In the genomic region with DNA sequence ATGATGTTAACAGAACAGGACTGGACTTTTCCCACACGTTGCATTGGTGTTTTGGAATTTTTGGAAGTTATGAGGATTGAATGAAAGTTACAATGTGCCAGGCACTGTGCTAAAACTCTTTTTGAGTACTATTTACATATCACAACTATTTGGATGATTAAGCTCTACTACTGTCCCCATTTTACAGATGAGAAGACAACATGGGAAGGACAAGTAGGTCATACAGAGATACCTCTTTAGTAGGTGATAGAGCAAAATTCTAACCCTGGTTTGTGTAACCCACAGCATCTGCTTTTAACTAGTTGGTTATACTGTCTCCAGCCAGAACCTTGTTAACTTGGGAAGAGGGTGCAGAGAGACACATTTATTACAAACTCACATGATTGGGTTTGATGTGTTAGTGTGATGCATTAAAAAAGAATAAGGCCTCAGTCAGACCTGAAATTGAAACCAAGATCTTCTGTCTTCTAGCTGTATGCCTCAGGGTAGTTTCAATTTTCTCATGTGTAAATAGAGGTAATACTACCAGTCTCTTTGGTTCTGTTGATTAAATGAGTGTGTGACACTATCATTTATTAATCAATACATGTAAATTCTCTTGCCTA, we compare ENCODE assay signal across 8 cellular contexts. TPM values are rescaled to one million over a fixed set of nuclear protein-coding genes. Genes with fewer than 3 reads are reported as not detected.
DNase-seq lines count a peak whose midpoint lies in the region; ATAC-seq and TF ChIP-seq lines count a peak whose summit lies in the region.

No MANE protein-coding gene starts in this region.

- peak overlapping the region; percentile 98 for H3K4me3 ChIP-seq in SU-DHL-6 (ENCODE audit: insufficient read depth, low read length, poor library complexity, severe bottlenecking)

- peaks cover 38% of the 10 kb centered on the region for H3K79me2 ChIP-seq in SU-DHL-6 (ENCODE audit: insufficient read depth, low read length)

- H3K27me3 Mint-ChIP-seq in mesothelial cell of epicardium (ENCODE audit: low read depth) (no peaks in the 10 kb centered on the region), WTC11 (ENCODE audit: low read depth) (peaks cover 3% of the 10 kb centered on the region; the same call in 1 of the 2 replicates)

- peaks cover 15% of the 10 kb centered on the region; the same call in 1 of the 2 replicates for H3K36me3 ChIP-seq in SU-DHL-6 (ENCODE audit: low read length)

- H3K4me1 Mint-ChIP-seq in mesothelial cell of epicardium (peaks cover 7% of the 10 kb centered on the region), WTC11 (peaks cover 8% of the 10 kb centered on the region)

- DNase-seq in mesothelial cell of epicardium (ENCODE audit: low spot score in 2 of 2, unreplicated experiment in 2 of 2), result no peak
- no peak for DNase-seq in WTC11 (ENCODE audit: low spot score)
- DNase-seq in activated gamma-delta T cell (lab: John Stamatoyannopoulos, UW), result no peak
- DNase-seq in SIG-M5 treated with dmso at 0.1 percent for 504 hours (lab: John Stamatoyannopoulos, UW; ENCODE audit: unreplicated experiment), result no peak
- DNase-seq in RWPE1 (ENCODE audit: low spot score), result no peak

- H2AFZ ChIP-seq in SU-DHL-6 (ENCODE audit: low read depth, low read length, severe bottlenecking), result no peak overlapping the region

- H3F3A ChIP-seq in SU-DHL-6 (ENCODE audit: insufficient read depth), result no peaks in the 10 kb centered on the region

- POLR2A ChIA-PET in WTC11 (lab: Charles Lee) (interaction anchor here (0.6 kb wide), 1 partner anchor 32 kb away, joined by 4 read pairs; no protein-coding TSS in a partner anchor), RWPE1 (lab: Yijun Ruan, JAX; ENCODE audit: low non-redundant PET) (no interaction called here)

- no peaks in the 10 kb centered on the region for H3K9me3 Mint-ChIP-seq in mesothelial cell of epicardium
- no peaks in the 10 kb centered on the region for H3K9me3 Mint-ChIP-seq in WTC11

- CTCF ChIA-PET in WTC11 (lab: Charles Lee), result interaction anchor here (2.1 kb wide), 1 partner anchor 30 kb away, joined by 18 read pairs; no protein-coding TSS in a partner anchor
- CTCF ChIA-PET in RWPE1 (lab: Yijun Ruan, JAX), result interaction anchor here (0.7 kb wide), 1 partner anchor 728 kb away, joined by 4 read pairs; no protein-coding TSS in a partner anchor

- no peaks in the 10 kb centered on the region for H3K9me2 ChIP-seq in SU-DHL-6 (replicated peaks; ENCODE audit: insufficient read depth, low read length)

- peak overlapping the region; percentile 25 for H3K9ac ChIP-seq in SU-DHL-6 (ENCODE audit: low read length)

- H3K27ac ChIP-seq in SU-DHL-6 (ENCODE audit: low read depth, low read length) (no peak overlapping the region), RWPE1 (no peak overlapping the region)

- H3K4me3 Mint-ChIP-seq in mesothelial cell of epicardium (peak overlapping the region; percentile 60), WTC11 (no peak overlapping the region)

- TF ChIP-seq CTCF in SU-DHL-6 (IDR thresholded peaks at IDR 0.05; ENCODE audit: insufficient read depth, low read length, poor library complexity, severe bottlenecking), result no peak
- no peak for TF ChIP-seq CTCF in mesothelial cell of epicardium (IDR thresholded peaks at IDR 0.05; ENCODE audit: unreplicated experiment)
- no peak for TF ChIP-seq CTCF in WTC11 (IDR thresholded peaks at IDR 0.05)
- no peak for TF ChIP-seq CTCF in RWPE1 (conservative IDR thresholded peaks at IDR 0.05; ENCODE audit: low read depth)

- H3K27me3 ChIP-seq in SU-DHL-6 (ENCODE audit: low read length), result no peaks in the 10 kb centered on the region

- peak; percentile 32 for ATAC-seq in GM18520 (IDR thresholded peaks at IDR 0.05; ENCODE audit: unreplicated experiment)
- ATAC-seq in HG02610 (IDR thresholded peaks at IDR 0.05; ENCODE audit: unreplicated experiment), result peak; percentile 42
- ATAC-seq in WTC11, result no peak

- H3K27ac Mint-ChIP-seq in mesothelial cell of epicardium (peak overlapping the region; percentile 57), WTC11 (no peak overlapping the region; the same call in none of the 2 replicates)

- H3K4me2 ChIP-seq in SU-DHL-6 (ENCODE audit: low read depth, low read length, poor library complexity, severe bottlenecking), result peak overlapping the region; percentile 96

- H3K36me3 Mint-ChIP-seq in mesothelial cell of epicardium (peaks cover 7% of the 10 kb centered on the region), WTC11 (peaks cover 19% of the 10 kb centered on the region)

- H4K20me1 ChIP-seq in SU-DHL-6 (ENCODE audit: low read depth, low read length), result 0 out of 2 replicates have a peak, but pooled peaks cover 2% of the 10 kb centered on the region

- no peaks in the 10 kb centered on the region for H3K9me3 ChIP-seq in SU-DHL-6 (ENCODE audit: insufficient read depth, low read length)

TF ChIP-seq in WTC11, 78 proteins besides CTCF, POLR2A, EP300 and RAD21:
- TF ChIP-seq, protein P1, sequence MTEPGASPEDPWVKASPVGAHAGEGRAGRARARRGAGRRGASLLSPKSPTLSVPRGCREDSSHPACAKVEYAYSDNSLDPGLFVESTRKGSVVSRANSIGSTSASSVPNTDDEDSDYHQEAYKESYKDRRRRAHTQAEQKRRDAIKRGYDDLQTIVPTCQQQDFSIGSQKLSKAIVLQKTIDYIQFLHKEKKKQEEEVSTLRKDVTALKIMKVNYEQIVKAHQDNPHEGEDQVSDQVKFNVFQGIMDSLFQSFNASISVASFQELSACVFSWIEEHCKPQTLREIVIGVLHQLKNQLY (CRISPR knock-in tag; IDR thresholded peaks at IDR 0.05), result no peak
- TF ChIP-seq, protein P2, sequence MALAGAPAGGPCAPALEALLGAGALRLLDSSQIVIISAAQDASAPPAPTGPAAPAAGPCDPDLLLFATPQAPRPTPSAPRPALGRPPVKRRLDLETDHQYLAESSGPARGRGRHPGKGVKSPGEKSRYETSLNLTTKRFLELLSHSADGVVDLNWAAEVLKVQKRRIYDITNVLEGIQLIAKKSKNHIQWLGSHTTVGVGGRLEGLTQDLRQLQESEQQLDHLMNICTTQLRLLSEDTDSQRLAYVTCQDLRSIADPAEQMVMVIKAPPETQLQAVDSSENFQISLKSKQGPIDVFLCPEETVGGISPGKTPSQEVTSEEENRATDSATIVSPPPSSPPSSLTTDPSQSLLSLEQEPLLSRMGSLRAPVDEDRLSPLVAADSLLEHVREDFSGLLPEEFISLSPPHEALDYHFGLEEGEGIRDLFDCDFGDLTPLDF (CRISPR knock-in tag; IDR thresholded peaks at IDR 0.05), result no peak
- no peak for TF ChIP-seq MYBL2 (CRISPR knock-in tag; IDR thresholded peaks at IDR 0.05)
- no peak for TF ChIP-seq ZNF396 (CRISPR knock-in tag; IDR thresholded peaks at IDR 0.05; ENCODE audit: borderline replicate concordance)

RNA-seq across cellular contexts. Expression of a gene that starts 1.4 kb away (rescaled TPM):
- total RNA-seq in mesothelial cell of epicardium, result 103 to 108 TPM (median 103 TPM) in 3 replicates
- 174 to 237 TPM (median 223 TPM) in 3 replicates for total RNA-seq in WTC11 (2021)
